Comparison of ENCODE assay signal across 24 cellular contexts in the genomic region with DNA sequence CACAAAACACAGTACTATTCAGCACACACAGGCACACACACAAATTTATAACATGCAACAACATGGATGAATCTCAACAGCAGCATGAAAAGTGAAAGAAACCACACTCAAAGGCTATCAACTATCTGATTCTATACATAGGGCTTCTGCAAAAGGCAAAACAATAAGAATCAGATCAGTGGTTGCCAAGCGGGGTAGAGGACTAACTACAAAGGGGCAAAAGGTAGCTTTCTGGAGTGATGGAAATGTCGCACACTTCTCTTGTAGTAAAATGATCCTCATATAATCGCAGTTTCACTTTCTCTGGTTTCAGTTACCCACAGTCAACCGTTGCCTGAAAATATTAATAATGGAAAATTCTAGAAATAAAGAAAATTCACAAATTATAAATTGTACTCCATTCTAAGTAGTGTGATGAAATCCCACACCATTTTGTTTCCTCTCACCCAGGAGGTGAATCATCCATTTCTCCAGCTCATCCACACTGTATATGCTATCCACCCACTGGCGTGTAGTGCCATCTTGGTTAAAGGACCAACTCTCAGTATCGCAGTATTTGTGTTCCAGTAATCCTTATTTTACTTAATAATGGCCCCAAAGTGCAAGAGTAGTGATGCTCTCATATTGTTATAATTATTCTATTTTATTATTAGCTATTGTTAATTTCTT. TPM values are rescaled to one million over a fixed set of nuclear protein-coding genes. Genes with fewer than 3 reads are reported as not detected.
DNase-seq lines count a peak whose midpoint lies in the region; ATAC-seq and TF ChIP-seq lines count a peak whose summit lies in the region.
"Had no signal": no experiment of that assay in that cellular context is flagged by ENCODE, and none has a peak within 500 bp of the region (broad histone marks: within the 10 kb centered on the region; RNA-seq: fewer than 3 reads in every experiment).

No MANE protein-coding gene starts in this region.

- H3K27ac ChIP-seq in left ventricle myocardium inferior (replicated peaks) (peak overlapping the region; percentile 82), mammary epithelial cell (ENCODE audit: insufficient read depth, low read depth, low read length) (no peak overlapping the region)
- H3K27ac ChIP-seq: PC-9 had no signal

- TF ChIP-seq CTCF in left ventricle myocardium inferior (IDR thresholded peaks at IDR 0.05; ENCODE audit: borderline replicate concordance) (no peak), epithelial cell of esophagus (IDR thresholded peaks at IDR 0.05; ENCODE audit: insufficient read depth, low read depth, low read length, missing control alignments) (no peak), mammary epithelial cell (conservative IDR thresholded peaks at IDR 0.05 in 1 of 2, IDR thresholded peaks at IDR 0.05 in 1 of 2; ENCODE audit: extremely low read depth in 1 of 2, insufficient read depth in 1 of 2, low read depth in 1 of 2, low read length in 2 of 2) (no peak)

- H3K36me3 Mint-ChIP-seq in activated CD4-positive, alpha-beta T cell treated with anti-CD3 and anti-CD28 coated beads for 36 hours (ENCODE audit: low read depth): peaks cover 36% of the 10 kb centered on the region
- H3K36me3 Mint-ChIP-seq in activated CD4-positive, alpha-beta T cell treated with anti-CD3 and anti-CD28 coated beads, Interleukin-2, amount 10 ng/mL, durations not matched to agents 24 days and 14 days (ENCODE audit: low read depth): peaks cover 25% of the 10 kb centered on the region

- in situ Hi-C loops in mammary epithelial cell (cut with MboI; ENCODE audit: low sequenced_read_pairs in 2 of 2): no loop called here

- no peak overlapping the region for H3K9ac ChIP-seq in mammary epithelial cell (ENCODE audit: insufficient read depth, low read length)

- no peak overlapping the region for H2AFZ ChIP-seq in mammary epithelial cell (ENCODE audit: low read depth, low read length)
- H2AFZ ChIP-seq: PC-9 had no signal

- H4K20me1 ChIP-seq in mammary epithelial cell (ENCODE audit: insufficient read depth, low read length): no peaks in the 10 kb centered on the region

- DNase-seq in activated CD4-positive, alpha-beta T cell treated with anti-CD3 and anti-CD28 coated beads for 36 hours: peak; percentile 9
- no peak for DNase-seq in activated CD4-positive, alpha-beta T cell treated with anti-CD3 and anti-CD28 coated beads, Interleukin-2, amount 10 ng/mL, durations not matched to agents 24 days and 14 days
- DNase-seq in left ventricle myocardium inferior: no peak
- DNase-seq in cardiac septum (ENCODE audit: low spot score): no peak
- peak; percentile 11 for DNase-seq in epithelial cell of esophagus (ENCODE audit: low read depth)
- no peak for DNase-seq in mammary epithelial cell
- no peak for DNase-seq in NCI-H82 (lab: John Stamatoyannopoulos, UW)
- DNase-seq: AML-193; C1 segment of cervical spinal cord; CD8-positive, alpha-beta T cell; DND-41; GOT3; KG1; NCI-H1092; NCI-H1436 treated with DMSO at 0.1 percent for 48 hours; NCI-H1930; NCI-H2227 treated with DMSO at 0.1 percent for 48 hours; NCI-H510A; PC-9; RPMI8226; SHP77 treated with DMSO at 0.1 percent for 48 hours had no signal

- dilution Hi-C loops in mammary epithelial cell (cut with HindIII; ENCODE audit: low sequenced_read_pairs): no loop called here

- H3K4me1 Mint-ChIP-seq in activated CD4-positive, alpha-beta T cell treated with anti-CD3 and anti-CD28 coated beads for 36 hours: peaks cover 34% of the 10 kb centered on the region
- H3K4me1 Mint-ChIP-seq in activated CD4-positive, alpha-beta T cell treated with anti-CD3 and anti-CD28 coated beads, Interleukin-2, amount 10 ng/mL, durations not matched to agents 24 days and 14 days: peaks cover 8% of the 10 kb centered on the region

- no peaks in the 10 kb centered on the region for H3K27me3 ChIP-seq in left ventricle myocardium inferior (ENCODE audit: low read depth)
- H3K27me3 ChIP-seq in mammary epithelial cell (ENCODE audit: insufficient read depth, low read length): no peaks in the 10 kb centered on the region

- CTCF ChIA-PET in activated CD4-positive, alpha-beta T cell treated with anti-CD3 and anti-CD28 coated beads for 36 hours (lab: Charles Lee): no interaction called here
- CTCF ChIA-PET in mammary epithelial cell (lab: Charles Lee; ENCODE audit: low non-redundant PET): no interaction called here

- intact Hi-C loops in activated CD4-positive, alpha-beta T cell treated with anti-CD3 and anti-CD28 coated beads for 36 hours (cut with DNase I, micrococcal nuclease): no loop called here
- intact Hi-C loops in activated CD4-positive, alpha-beta T cell treated with anti-CD3 and anti-CD28 coated beads, Interleukin-2, amount 10 ng/mL, durations not matched to agents 24 days and 14 days (cut with micrococcal nuclease): no loop called here
- intact Hi-C loops in left ventricle myocardium inferior (cut with micrococcal nuclease): no loop called here
- intact Hi-C loops in cardiac septum (cut with DNase I): loop anchor here (5.0 kb wide), 1 partner anchor 238 kb away; no protein-coding TSS in a partner anchor
- intact Hi-C loops in mammary epithelial cell (cut with micrococcal nuclease): no loop called here

- peaks cover 17% of the 10 kb centered on the region for H3K9me3 ChIP-seq in left ventricle myocardium inferior (replicated peaks)
- H3K9me3 ChIP-seq in mammary epithelial cell (replicated peaks; ENCODE audit: insufficient read depth, low read length): peaks cover 4% of the 10 kb centered on the region

- H3K27me3 Mint-ChIP-seq in activated CD4-positive, alpha-beta T cell treated with anti-CD3 and anti-CD28 coated beads for 36 hours: no peaks in the 10 kb centered on the region
- H3K27me3 Mint-ChIP-seq in activated CD4-positive, alpha-beta T cell treated with anti-CD3 and anti-CD28 coated beads, Interleukin-2, amount 10 ng/mL, durations not matched to agents 24 days and 14 days: no peaks in the 10 kb centered on the region

- no peak overlapping the region for H3K27ac Mint-ChIP-seq in activated CD4-positive, alpha-beta T cell treated with anti-CD3 and anti-CD28 coated beads for 36 hours
- H3K27ac Mint-ChIP-seq in activated CD4-positive, alpha-beta T cell treated with anti-CD3 and anti-CD28 coated beads, Interleukin-2, amount 10 ng/mL, durations not matched to agents 24 days and 14 days: no peak overlapping the region
- H3K27ac Mint-ChIP-seq: CD8-positive, alpha-beta T cell had no signal

- 95% methylated on average over 6 of the region's 6 CpGs for WGBS in mammary epithelial cell (ENCODE audit: low coverage, missing lambda C conversion rate)

- peaks cover 9% of the 10 kb centered on the region for H3K9me3 Mint-ChIP-seq in activated CD4-positive, alpha-beta T cell treated with anti-CD3 and anti-CD28 coated beads for 36 hours (ENCODE audit: low read depth)
- H3K9me3 Mint-ChIP-seq in activated CD4-positive, alpha-beta T cell treated with anti-CD3 and anti-CD28 coated beads, Interleukin-2, amount 10 ng/mL, durations not matched to agents 24 days and 14 days: peaks cover 3% of the 10 kb centered on the region

- no TSS peak for BruUV-seq in mammary epithelial cell (replicated peaks; lab: Mats Ljungman, UMichigan)

- POLR2A ChIA-PET in activated CD4-positive, alpha-beta T cell treated with anti-CD3 and anti-CD28 coated beads for 36 hours (lab: Charles Lee): no interaction called here

- H3K4me3 ChIP-seq in left ventricle myocardium inferior: peak overlapping the region; percentile 58
- no peak overlapping the region for H3K4me3 ChIP-seq in epithelial cell of esophagus (ENCODE audit: low read length)
- no peak overlapping the region for H3K4me3 ChIP-seq in mammary epithelial cell (replicated peaks in 1 of 3; ENCODE audit: insufficient read depth in 1 of 3, low read depth in 2 of 3, low read length in 3 of 3)
- H3K4me3 ChIP-seq: PC-9 had no signal

- no peak overlapping the region for H3K4me3 Mint-ChIP-seq in activated CD4-positive, alpha-beta T cell treated with anti-CD3 and anti-CD28 coated beads for 36 hours
- H3K4me3 Mint-ChIP-seq in activated CD4-positive, alpha-beta T cell treated with anti-CD3 and anti-CD28 coated beads, Interleukin-2, amount 10 ng/mL, durations not matched to agents 24 days and 14 days: no peak overlapping the region
- H3K4me3 Mint-ChIP-seq: CD8-positive, alpha-beta T cell had no signal

- no peak overlapping the region for H3K4me2 ChIP-seq in mammary epithelial cell (ENCODE audit: insufficient read depth, low read depth, low read length)
- H3K4me2 ChIP-seq: PC-9 had no signal

- H3K36me3 ChIP-seq in left ventricle myocardium inferior (peaks cover 19% of the 10 kb centered on the region), mammary epithelial cell (ENCODE audit: insufficient read depth, low read length) (no peaks in the 10 kb centered on the region)

- peaks cover 49% of the 10 kb centered on the region for H3K79me2 ChIP-seq in mammary epithelial cell (ENCODE audit: insufficient read depth, low read length)

- H3K4me1 ChIP-seq in left ventricle myocardium inferior (peaks cover 50% of the 10 kb centered on the region), mammary epithelial cell (ENCODE audit: insufficient read depth, low read length) (no peaks in the 10 kb centered on the region)

- ATAC-seq in activated CD4-positive, alpha-beta T cell treated with anti-CD3 and anti-CD28 coated beads for 36 hours: peak; percentile 66
- ATAC-seq: CD8-positive, alpha-beta T cell; HCT116 had no signal

RNA-seq across cellular contexts. Expression of gene PLN, which starts 12.8 kb away (rescaled TPM):
- not detected for total RNA-seq in activated CD4-positive, alpha-beta T cell treated with anti-CD3 and anti-CD28 coated beads for 36 hours
- not detected in 2 replicates for total RNA-seq in activated CD4-positive, alpha-beta T cell treated with anti-CD3 and anti-CD28 coated beads, Interleukin-2, amount 10 ng/mL, durations not matched to agents 24 days and 14 days
- 2,329 TPM for total RNA-seq in left ventricle myocardium inferior
- total RNA-seq in cardiac septum: 2,070 TPM
- not detected for total RNA-seq in mammary epithelial cell
- polyA plus RNA-seq in mammary epithelial cell: not detected
- not detected for polyA minus RNA-seq in mammary epithelial cell
- total RNA-seq: A172; CD8-positive, alpha-beta T cell; G401; PC-9 had no signal

Comparison
In these comparisons a context has a peak if more than half of its experiments do, and no peak if none do; other contexts are left out.
1. DNase-seq: peak in activated CD4-positive, alpha-beta T cell treated with anti-CD3 and anti-CD28 coated beads for 36 hours (single experiment) and epithelial cell of esophagus (single experiment); none in activated CD4-positive, alpha-beta T cell treated with anti-CD3 and anti-CD28 coated beads, Interleukin-2, amount 10 ng/mL, durations not matched to agents 24 days and 14 days (single experiment), left ventricle myocardium inferior (single experiment), cardiac septum (single experiment), mammary epithelial cell (single experiment) and NCI-H82 (single experiment).
2. RNA of gene PLN, which starts 12.8 kb away (total RNA-seq): 2,329 TPM in left ventricle myocardium inferior (single experiment) and 2,070 TPM in cardiac septum (single experiment); not detected in activated CD4-positive, alpha-beta T cell treated with anti-CD3 and anti-CD28 coated beads for 36 hours, not detected in activated CD4-positive, alpha-beta T cell treated with anti-CD3 and anti-CD28 coated beads, Interleukin-2, amount 10 ng/mL, durations not matched to agents 24 days and 14 days and not detected in mammary epithelial cell; every median in the first group is over 1,000 times any median in the second.